ENCODE assay signal across 13 cellular contexts in the genomic region with DNA sequence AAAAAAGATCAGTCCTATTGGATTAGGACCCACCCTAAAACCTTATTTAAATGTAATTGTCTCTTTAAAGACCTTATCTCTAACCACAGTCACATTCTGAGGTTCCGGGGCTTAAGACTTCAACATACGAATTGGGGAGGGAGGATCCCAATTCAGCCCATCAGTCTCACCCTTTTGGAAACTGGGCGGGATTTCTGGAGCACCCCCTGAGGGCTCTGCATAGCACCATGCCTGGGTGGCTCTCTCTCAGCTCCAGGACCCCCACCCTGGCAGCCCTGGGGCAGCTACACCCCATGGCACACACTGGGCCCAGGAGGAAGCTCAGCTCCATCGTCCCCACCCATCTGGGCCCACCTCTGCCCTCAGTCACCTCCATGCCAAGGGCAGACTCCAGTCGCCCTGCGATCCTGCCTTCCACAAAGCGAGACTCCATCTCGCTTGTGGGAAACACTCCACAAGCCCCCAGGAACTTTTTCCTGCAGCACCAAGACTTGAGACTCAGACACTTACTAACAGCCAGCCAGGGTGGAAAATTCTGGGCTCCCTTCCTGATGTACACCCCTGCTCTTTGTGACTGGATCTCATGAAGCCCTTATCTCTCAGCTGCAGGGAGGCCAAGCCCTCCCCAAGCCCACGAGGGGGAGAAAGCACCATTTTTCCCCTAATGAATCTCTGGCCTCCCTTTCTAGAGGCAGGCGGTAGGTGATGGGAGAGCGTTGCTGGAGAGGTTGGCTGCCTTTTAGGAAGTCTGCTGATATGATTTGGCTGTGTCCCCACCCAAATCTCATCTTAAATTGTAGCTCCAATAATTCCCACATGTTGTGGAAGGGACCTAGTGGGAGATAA.
"Had no signal": no experiment of that assay in that cellular context is flagged by ENCODE, and none has a peak within 500 bp of the region (broad histone marks: within the 10 kb centered on the region; RNA-seq: fewer than 3 reads in every experiment).

No MANE protein-coding gene starts in this region.

- DNase-seq: activated CD4-positive, alpha-beta T cell treated with anti-CD3 and anti-CD28 coated beads for 4 hours; activated naive CD4-positive, alpha-beta T cell treated with anti-CD3 and anti-CD28 coated beads, Interleukin-2, amount 10 ng/mL, durations not matched to agents 7 days and 5 days; dorsolateral prefrontal cortex; foreskin keratinocyte; left colon; retina; stimulated activated CD4-positive, alpha-beta T cell treated with anti-CD3 and anti-CD28 coated beads, Interleukin-4, amount 100 ng/mL, for 4 hours; stomach; T-helper 9 cell; uterus had no signal

- H3K27ac ChIP-seq: dorsolateral prefrontal cortex, foreskin keratinocyte, neutrophil, stomach, thoracic aorta, uterus had no signal

- H3K27ac Mint-ChIP-seq: activated naive CD4-positive, alpha-beta T cell treated with anti-CD3 and anti-CD28 coated beads, Interleukin-2, amount 10 ng/mL, durations not matched to agents 7 days and 5 days; activated T-helper 1 cell treated with anti-CD3 and anti-CD28 coated beads, Interleukin-12 subunit alpha, Interleukin-12 subunit beta, Interleukin-2, Interleukin-4 antibody, amounts not matched to agents 30 ng/mL and 10 ng/mL and 1 ng/mL, durations not matched to agents 14 hours and 24 hours and 36 hours had no signal

- H3K36me3 ChIP-seq: neutrophil, stomach, thoracic aorta, uterus had no signal

- ATAC-seq: foreskin keratinocyte, left colon had no signal

- H3K4me3 Mint-ChIP-seq: activated naive CD4-positive, alpha-beta T cell treated with anti-CD3 and anti-CD28 coated beads, Interleukin-2, amount 10 ng/mL, durations not matched to agents 7 days and 5 days; activated T-helper 1 cell treated with anti-CD3 and anti-CD28 coated beads, Interleukin-12 subunit alpha, Interleukin-12 subunit beta, Interleukin-2, Interleukin-4 antibody, amounts not matched to agents 30 ng/mL and 10 ng/mL and 1 ng/mL, durations not matched to agents 14 hours and 24 hours and 36 hours had no signal

- H3K4me3 ChIP-seq: dorsolateral prefrontal cortex, stomach, thoracic aorta, uterus had no signal

- H3K4me1 ChIP-seq: foreskin keratinocyte, stomach, uterus had no signal

- H3K27me3 Mint-ChIP-seq: activated naive CD4-positive, alpha-beta T cell treated with anti-CD3 and anti-CD28 coated beads, Interleukin-2, amount 10 ng/mL, durations not matched to agents 7 days and 5 days had no signal

- H3K9me3 ChIP-seq: neutrophil, stomach, thoracic aorta, uterus had no signal

- H3K27me3 ChIP-seq: dorsolateral prefrontal cortex, neutrophil, stomach, uterus had no signal
